ENCODE assay signal across 8 cellular contexts in the genomic region with DNA sequence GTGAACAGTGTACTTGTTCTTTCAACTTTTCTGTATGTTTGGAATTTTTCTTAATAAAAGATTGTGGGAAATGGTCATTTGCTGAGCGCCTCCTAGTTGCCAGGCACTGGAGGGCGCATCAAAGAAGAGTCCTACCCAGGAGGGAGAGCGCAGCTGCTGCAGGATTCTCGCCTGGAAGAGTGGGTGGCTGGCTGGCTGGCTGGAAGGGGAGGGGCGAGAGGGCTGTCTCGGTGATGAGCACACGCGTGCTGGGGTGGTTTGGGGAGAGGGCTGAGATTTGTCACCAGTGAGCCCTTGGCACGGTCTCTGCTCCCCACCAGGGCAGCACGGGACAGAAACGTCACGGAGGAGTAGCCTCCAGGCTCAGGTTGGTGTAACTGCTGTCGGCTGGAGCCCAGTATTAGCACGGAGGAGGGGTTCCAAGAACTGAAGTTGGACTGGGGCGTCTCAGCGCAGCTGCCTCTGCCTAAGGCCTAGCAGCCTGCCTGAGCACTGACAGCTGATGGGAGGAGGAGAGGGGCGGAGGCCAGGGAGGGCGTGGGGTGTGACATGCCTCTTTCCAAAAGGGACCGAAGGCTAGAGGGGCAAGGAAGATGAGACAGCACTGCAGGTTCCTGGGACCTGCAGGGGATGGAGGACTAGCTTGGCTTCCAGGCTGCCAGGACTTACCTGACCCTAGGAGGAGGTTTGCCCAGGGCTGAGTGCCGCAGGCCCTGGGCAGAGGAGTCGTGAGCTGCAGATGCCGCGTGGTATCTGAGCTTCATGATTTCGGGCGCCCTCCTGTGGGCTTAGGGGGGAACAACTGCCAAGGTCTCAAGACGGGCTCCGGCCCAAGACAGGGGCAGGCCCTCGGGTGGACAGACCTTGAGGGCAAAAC. TPM values are rescaled to one million over a fixed set of nuclear protein-coding genes. Genes with fewer than 3 reads are reported as not detected.
DNase-seq lines count a peak whose midpoint lies in the region; ATAC-seq and TF ChIP-seq lines count a peak whose summit lies in the region.

No MANE protein-coding gene starts in this region.

- in situ Hi-C loops in transverse colon (cut with MboI; ENCODE audit: low pct_ligation_motif_present in 1 of 4, low pct_unique_long_range_greater_than_20kb in 1 of 4, low sequenced_read_pairs in 3 of 4), result loop anchor here in 1 of 4 donors (25.0 kb wide), 1 partner anchor 399 kb away; the partner anchor contains the start of gene MLKL

- DNase-seq in GM04504 (ENCODE audit: low read depth), result peak; percentile 79
- peak; percentile 94 for DNase-seq in NB4 (ENCODE audit: low read depth)
- DNase-seq in SKM-1 treated with dmso at 0.1 percent for 144 hours (lab: John Stamatoyannopoulos, UW; ENCODE audit: unreplicated experiment), result peak; percentile 79
- peak; percentile 51 for DNase-seq in activated naive CD8-positive, alpha-beta T cell treated with anti-CD3 and anti-CD28 coated beads, Interleukin-2, amount 50 U/mL, for 16 hours (ENCODE audit: low read depth, low spot score)
- peak; percentile 94 to 95 for DNase-seq in cardiac muscle cell (ENCODE audit: low read depth in 1 of 2, low spot score in 1 of 2)
- DNase-seq in posterior cingulate gyrus, result peak; percentile 80 to 98 (median 91)
- peak; percentile 94 for DNase-seq in transverse colon

- WGBS in transverse colon (ENCODE audit: low coverage in 1 of 2), 2 donors, result 0 to 18% methylated on average over 1 to 28 of the region's 28 CpGs

- H3K27ac ChIP-seq in cardiac muscle cell (peak overlapping the region; percentile 20), transverse colon (peak overlapping the region; percentile 69 to 90 (median 80))

- TF ChIP-seq CTCF in NB4 (IDR thresholded peaks at IDR 0.05; ENCODE audit: low read depth, low read length) (peak; percentile 76), cardiac muscle cell (IDR thresholded peaks at IDR 0.05; ENCODE audit: low read depth, low read length) (peak; percentile 91), transverse colon (IDR thresholded peaks at IDR 0.05) (peak; percentile 89 to 96 (median 94))

- TF ChIP-seq EP300 in transverse colon (IDR thresholded peaks at IDR 0.05; ENCODE audit: low read depth), result no peak

- H3K4me3 ChIP-seq in NB4 (ENCODE audit: low read depth, low read length) (peak overlapping the region; percentile 71), cardiac muscle cell (no peak overlapping the region), transverse colon (peak overlapping the region in 2 of 4 donors; percentile 0 to 19)

- H3K4me1 ChIP-seq in cardiac muscle cell (ENCODE audit: low read depth) (peaks cover 19% of the 10 kb centered on the region), transverse colon (peaks cover 45 to 71% (median 48%) of the 10 kb centered on the region in 4 donors)

- H3K27me3 ChIP-seq in cardiac muscle cell (no peaks in the 10 kb centered on the region), transverse colon (no peaks in the 10 kb centered on the region)

- H3K9me3 ChIP-seq in cardiac muscle cell (ENCODE audit: low read depth) (no peaks in the 10 kb centered on the region), transverse colon (no peaks in the 10 kb centered on the region)

- intact Hi-C loops in posterior cingulate gyrus (cut with DNase I) (loop anchor here (1.0 kb wide), 1 partner anchor 113 kb away; no protein-coding TSS in a partner anchor), transverse colon (cut with DNase I; ENCODE audit: low total_unique reads) (loop anchor here (1.0 kb wide), 1 partner anchor 113 kb away; no protein-coding TSS in a partner anchor)

- peak; percentile 11 for TF ChIP-seq POLR2A in NB4 (IDR thresholded peaks at IDR 0.05; ENCODE audit: extremely low read depth, insufficient read length)
- TF ChIP-seq POLR2A in transverse colon (IDR thresholded peaks at IDR 0.05), result peak; percentile 17

- peak; percentile 82 for ATAC-seq in HG02571 (IDR thresholded peaks at IDR 0.05; ENCODE audit: unreplicated experiment)

- no peaks in the 10 kb centered on the region for H3K36me3 ChIP-seq in cardiac muscle cell
- H3K36me3 ChIP-seq in transverse colon, result no peaks in the 10 kb centered on the region

RNA-seq across cellular contexts. Expression of gene LDHD, which starts 5.7 kb away (rescaled TPM):
- total RNA-seq in cardiac muscle cell (7.6 and 12.2 TPM in 2 replicates), transverse colon (100 to 1,000 TPM in 2 of 4 donors, 10 to 100 TPM in 2; 38.4 to 198 (median 104) TPM)
- polyA plus RNA-seq in cardiac muscle cell, result 6.0 and 13.4 TPM in 2 replicates

RNA-seq across cellular contexts. Expression of gene ZFP1, which starts 37.4 kb away (rescaled TPM):
- total RNA-seq in cardiac muscle cell (10.5 and 11.5 TPM in 2 replicates), transverse colon (10 to 100 TPM in 1 of 4 donors, 1 to 10 TPM in 3; 1.1 to 56.7 (median 6.3) TPM)
- 7.8 and 8.5 TPM in 2 replicates for polyA plus RNA-seq in cardiac muscle cell
